ENCODE assay signal across 17 cellular contexts in the genomic region with DNA sequence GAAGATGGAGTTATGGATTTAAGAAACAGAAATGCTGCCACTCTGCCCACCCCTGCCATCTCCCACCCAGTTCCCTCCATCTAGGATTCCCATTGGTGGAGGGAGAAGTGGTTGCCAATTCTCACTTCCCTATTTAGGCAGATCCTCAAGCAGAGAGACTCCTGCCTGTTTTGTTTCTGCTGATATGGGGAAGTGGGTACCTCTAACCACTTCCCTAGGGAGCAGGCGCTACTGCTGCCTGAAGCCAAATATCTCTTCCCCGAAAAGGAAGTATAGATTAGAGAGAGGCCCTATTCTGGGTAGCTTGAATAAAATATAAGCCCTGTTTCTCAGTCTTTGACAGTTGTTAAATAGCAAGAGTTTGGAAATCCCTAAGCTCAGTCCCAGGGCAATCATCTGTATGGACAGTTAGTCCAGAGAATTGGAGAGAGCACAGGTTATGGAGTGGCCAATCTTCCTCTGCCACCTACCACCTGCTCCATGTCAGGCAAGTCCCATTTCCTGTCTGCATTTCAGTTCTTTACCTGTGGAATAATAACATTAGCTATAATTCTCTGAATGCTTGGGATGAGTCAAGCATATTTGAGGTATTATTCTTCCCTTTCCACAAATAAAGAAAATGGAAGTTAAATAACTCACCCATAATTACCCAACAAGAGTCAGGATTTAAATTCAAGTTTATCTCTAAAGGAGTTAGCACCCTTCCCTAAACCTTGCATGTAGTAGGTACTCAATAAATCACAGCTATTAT. TPM values are rescaled to one million over a fixed set of nuclear protein-coding genes. Genes with fewer than 3 reads are reported as not detected.
DNase-seq lines count a peak whose midpoint lies in the region; ATAC-seq, FAIRE-seq and TF ChIP-seq lines count a peak whose summit lies in the region.
"Had no signal": no experiment of that assay in that cellular context is flagged by ENCODE, and none has a peak within 500 bp of the region (broad histone marks: within the 10 kb centered on the region; RNA-seq: fewer than 3 reads in every experiment).

No MANE protein-coding gene starts in this region.

- H3K4me1 Mint-ChIP-seq in astrocyte (ENCODE audit: low read depth, unreplicated experiment), result no peaks in the 10 kb centered on the region
- peaks cover 5 to 12% (median 8%) of the 10 kb centered on the region in 7 donors for H3K4me1 Mint-ChIP-seq in naive thymus-derived CD4-positive, alpha-beta T cell
- peaks cover 3% of the 10 kb centered on the region for H3K4me1 Mint-ChIP-seq in T-helper 2 cell treated with Interferon-gamma antibody and Interleukin-4, amounts not matched to agents 5 μg/mL and 100 μg/mL, for 36 hours (ENCODE audit: low read depth)

- no peak for TF ChIP-seq CTCF in astrocyte (IDR thresholded peaks at IDR 0.05; ENCODE audit: insufficient read depth, low read depth, low read length)

- H4K20me1 ChIP-seq in astrocyte (ENCODE audit: insufficient read depth, low read length), result no peaks in the 10 kb centered on the region

- CTCF ChIA-PET in naive thymus-derived CD4-positive, alpha-beta T cell (lab: Charles Lee), result no interaction called here

- no peak overlapping the region for H3K27ac ChIP-seq in astrocyte (ENCODE audit: low read depth, low read length)
- no peak overlapping the region for H3K27ac ChIP-seq in naive thymus-derived CD4-positive, alpha-beta T cell (ENCODE audit: low read depth, low read length)
- H3K27ac ChIP-seq: thoracic aorta had no signal

- no peak overlapping the region for H2AFZ ChIP-seq in astrocyte (ENCODE audit: low read depth, low read length)

- H3K4me2 ChIP-seq in astrocyte (ENCODE audit: low read length), result no peak overlapping the region

- POLR2A ChIA-PET in naive thymus-derived CD4-positive, alpha-beta T cell (lab: Charles Lee), result no interaction called here

- H3K36me3 Mint-ChIP-seq in astrocyte (ENCODE audit: low read depth, unreplicated experiment), result no peaks in the 10 kb centered on the region
- no peaks in the 10 kb centered on the region for H3K36me3 Mint-ChIP-seq in naive thymus-derived CD4-positive, alpha-beta T cell
- no peaks in the 10 kb centered on the region for H3K36me3 Mint-ChIP-seq in T-helper 2 cell treated with Interferon-gamma antibody and Interleukin-4, amounts not matched to agents 5 μg/mL and 100 μg/mL, for 36 hours (ENCODE audit: low read depth)
- H3K36me3 Mint-ChIP-seq: activated naive CD4-positive, alpha-beta T cell treated with anti-CD3 and anti-CD28 coated beads, Interleukin-2, amount 50 U/mL, for 24 hours had no signal

- no peaks in the 10 kb centered on the region for H3K9me3 ChIP-seq in astrocyte (ENCODE audit: insufficient read depth, low read depth, low read length)
- H3K9me3 ChIP-seq in naive thymus-derived CD4-positive, alpha-beta T cell (ENCODE audit: control insufficient read depth in 2 of 3, low read length in 3 of 3), result no peaks in the 10 kb centered on the region
- H3K9me3 ChIP-seq: thoracic aorta had no signal

- H3K79me2 ChIP-seq in astrocyte (ENCODE audit: insufficient read depth, low read length), result no peaks in the 10 kb centered on the region

- DNase-seq in MV-4-11 (lab: John Stamatoyannopoulos, UW) (peak; percentile 100), astrocyte (ENCODE audit: low read depth) (peak; percentile 6)
- no peak for DNase-seq in naive thymus-derived CD4-positive, alpha-beta T cell
- no peak for DNase-seq in T-helper 2 cell treated with Interferon-gamma antibody and Interleukin-4, amounts not matched to agents 5 μg/mL and 100 μg/mL, for 36 hours (ENCODE audit: low spot score)
- no peak for DNase-seq in activated naive CD4-positive, alpha-beta T cell treated with Interleukin-2 at 50 U/mL for 16 hours
- DNase-seq: activated CD4-positive, CD25-positive, alpha-beta regulatory T cell treated with anti-CD3 and anti-CD28 coated beads, Interleukin-2, amount 50 U/mL, for 72 hours; NCI-H187 treated with DMSO at 0.1 percent for 48 hours; posterior cingulate gyrus had no signal

- H3K4me3 Mint-ChIP-seq in astrocyte (ENCODE audit: unreplicated experiment), result no peak overlapping the region
- no peak overlapping the region for H3K4me3 Mint-ChIP-seq in naive thymus-derived CD4-positive, alpha-beta T cell
- no peak overlapping the region for H3K4me3 Mint-ChIP-seq in T-helper 2 cell treated with Interferon-gamma antibody and Interleukin-4, amounts not matched to agents 5 μg/mL and 100 μg/mL, for 36 hours
- H3K4me3 Mint-ChIP-seq: activated naive CD4-positive, alpha-beta T cell treated with anti-CD3 and anti-CD28 coated beads, Interleukin-2, amount 50 U/mL, for 24 hours had no signal

- no peaks in the 10 kb centered on the region for H3K27me3 ChIP-seq in astrocyte (ENCODE audit: insufficient read depth, low read length)
- H3K27me3 ChIP-seq in naive thymus-derived CD4-positive, alpha-beta T cell (ENCODE audit: control insufficient read depth in 2 of 2, insufficient read depth in 2 of 2, low read length in 2 of 2), result no peaks in the 10 kb centered on the region

- FAIRE-seq in astrocyte (lab: Jason Lieb, UNC), result no peak
- FAIRE-seq: colon had no signal

- ATAC-seq in GM18868 (IDR thresholded peaks at IDR 0.05; ENCODE audit: unreplicated experiment), result peak; percentile 50
- ATAC-seq in naive thymus-derived CD4-positive, alpha-beta T cell, result peak; percentile 68
- no peak for ATAC-seq in GM21529 (IDR thresholded peaks at IDR 0.05; ENCODE audit: unreplicated experiment)
- ATAC-seq in HG03432 (IDR thresholded peaks at IDR 0.05; ENCODE audit: unreplicated experiment), result no peak
- ATAC-seq: Panc1 had no signal

- H3K9me3 Mint-ChIP-seq in astrocyte (ENCODE audit: unreplicated experiment), result no peaks in the 10 kb centered on the region
- no peaks in the 10 kb centered on the region for H3K9me3 Mint-ChIP-seq in naive thymus-derived CD4-positive, alpha-beta T cell
- no peaks in the 10 kb centered on the region for H3K9me3 Mint-ChIP-seq in T-helper 2 cell treated with Interferon-gamma antibody and Interleukin-4, amounts not matched to agents 5 μg/mL and 100 μg/mL, for 36 hours
- H3K9me3 Mint-ChIP-seq: activated naive CD4-positive, alpha-beta T cell treated with anti-CD3 and anti-CD28 coated beads, Interleukin-2, amount 50 U/mL, for 24 hours had no signal

- no peaks in the 10 kb centered on the region for H3K36me3 ChIP-seq in astrocyte (ENCODE audit: insufficient read depth, low read length)
- H3K36me3 ChIP-seq in naive thymus-derived CD4-positive, alpha-beta T cell (ENCODE audit: control insufficient read depth in 2 of 3, insufficient read depth in 3 of 3, low read length in 3 of 3), result no peaks in the 10 kb centered on the region
- H3K36me3 ChIP-seq: thoracic aorta had no signal

- no peak overlapping the region for H3K4me3 ChIP-seq in astrocyte (ENCODE audit: insufficient read depth, low read depth, low read length)
- no peak overlapping the region for H3K4me3 ChIP-seq in naive thymus-derived CD4-positive, alpha-beta T cell (ENCODE audit: low read length)
- H3K4me3 ChIP-seq: thoracic aorta had no signal

- no peaks in the 10 kb centered on the region for H3K27me3 Mint-ChIP-seq in astrocyte (ENCODE audit: low read depth, unreplicated experiment)
- peaks cover 16 to 39% (median 29%) of the 10 kb centered on the region in 5 donors for H3K27me3 Mint-ChIP-seq in naive thymus-derived CD4-positive, alpha-beta T cell
- H3K27me3 Mint-ChIP-seq in T-helper 2 cell treated with Interferon-gamma antibody and Interleukin-4, amounts not matched to agents 5 μg/mL and 100 μg/mL, for 36 hours (ENCODE audit: low read depth), result peaks cover 13% of the 10 kb centered on the region

- no peak overlapping the region for H3K27ac Mint-ChIP-seq in astrocyte (ENCODE audit: unreplicated experiment)
- H3K27ac Mint-ChIP-seq in naive thymus-derived CD4-positive, alpha-beta T cell, result no peak overlapping the region
- H3K27ac Mint-ChIP-seq in T-helper 2 cell treated with Interferon-gamma antibody and Interleukin-4, amounts not matched to agents 5 μg/mL and 100 μg/mL, for 36 hours, result no peak overlapping the region
- H3K27ac Mint-ChIP-seq: activated naive CD4-positive, alpha-beta T cell treated with anti-CD3 and anti-CD28 coated beads, Interleukin-2, amount 50 U/mL, for 24 hours had no signal

- no peak overlapping the region for H3K9ac ChIP-seq in astrocyte (ENCODE audit: low read length)

- intact Hi-C loops in naive thymus-derived CD4-positive, alpha-beta T cell (cut with micrococcal nuclease), result no loop called here

- H3K4me1 ChIP-seq in astrocyte (ENCODE audit: insufficient read depth, low read length), result no peaks in the 10 kb centered on the region
- H3K4me1 ChIP-seq in naive thymus-derived CD4-positive, alpha-beta T cell (ENCODE audit: control insufficient read depth in 2 of 2, insufficient read depth in 2 of 2, low read length in 2 of 2), result no peaks in the 10 kb centered on the region

RNA-seq across cellular contexts. Expression of a gene that starts 2.6 kb away (rescaled TPM):
- not detected in 2 replicates for total RNA-seq in astrocyte
- total RNA-seq in naive thymus-derived CD4-positive, alpha-beta T cell, result not detected
- polyA plus RNA-seq in naive thymus-derived CD4-positive, alpha-beta T cell, result not detected
- total RNA-seq: fibroblast of villous mesenchyme, thoracic aorta had no signal
- polyA plus RNA-seq: liver had no signal

RNA-seq across cellular contexts. Expression of a gene that starts 52.5 kb away (rescaled TPM):
- 75.7 and 77.4 TPM in 2 replicates for total RNA-seq in astrocyte
- 10 to 100 TPM in 1 of 5 experiments, 1 to 10 TPM in 2, under 1 TPM in 2; 0.36 to 22.5 (median 1.4) TPM for total RNA-seq in naive thymus-derived CD4-positive, alpha-beta T cell
- under 1 TPM; 0.24 to 0.92 TPM for polyA plus RNA-seq in naive thymus-derived CD4-positive, alpha-beta T cell

Comparison
In these comparisons a context has a peak if more than half of its experiments do, and no peak if none do; other contexts are left out.
1. ATAC-seq: peak in GM18868 (single experiment) and naive thymus-derived CD4-positive, alpha-beta T cell (single experiment); none in GM21529 (single experiment) and HG03432 (single experiment).
2. DNase-seq: peak in MV-4-11 (single experiment) and astrocyte (single experiment); none in naive thymus-derived CD4-positive, alpha-beta T cell (0 of 9), T-helper 2 cell treated with Interferon-gamma antibody and Interleukin-4, amounts not matched to agents 5 μg/mL and 100 μg/mL, for 36 hours (single experiment) and activated naive CD4-positive, alpha-beta T cell treated with Interleukin-2 at 50 U/mL for 16 hours (single experiment).